ENCODE assay signal across 18 cellular contexts in the genomic region with DNA sequence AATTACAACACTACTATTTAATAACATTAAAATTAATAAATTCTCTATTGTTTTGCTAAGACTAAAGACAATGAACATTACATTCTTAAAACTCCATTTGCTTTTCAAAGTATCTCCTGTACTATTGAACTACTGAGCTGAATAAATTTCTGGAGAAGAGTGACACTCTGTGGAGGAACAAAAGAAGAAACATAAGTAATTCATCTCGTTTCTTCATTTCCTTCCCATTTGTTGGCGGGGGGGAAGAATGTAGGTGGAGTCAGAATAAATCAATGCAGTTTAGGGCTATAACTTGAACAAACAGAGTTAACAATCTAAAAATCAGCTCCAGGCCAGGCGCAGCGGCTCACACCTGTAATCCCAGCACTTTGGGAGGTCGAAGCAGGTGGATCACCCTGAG. TPM values are rescaled to one million over a fixed set of nuclear protein-coding genes. Genes with fewer than 3 reads are reported as not detected.
DNase-seq lines count a peak whose midpoint lies in the region; ATAC-seq, FAIRE-seq and TF ChIP-seq lines count a peak whose summit lies in the region.
"Had no signal": no experiment of that assay in that cellular context is flagged by ENCODE, and none has a peak within 500 bp of the region (broad histone marks: within the 10 kb centered on the region; RNA-seq: fewer than 3 reads in every experiment).

No MANE protein-coding gene starts in this region.

- peaks cover 11% of the 10 kb centered on the region for H3K4me1 Mint-ChIP-seq in chondrocyte (ENCODE audit: low read depth)

- no peaks in the 10 kb centered on the region for H3K36me3 Mint-ChIP-seq in chondrocyte (ENCODE audit: low read depth)
- H3K36me3 Mint-ChIP-seq: stimulated activated naive B cell treated with anti-CD40 and anti-IgM and Interleukin-4, amounts not matched to agents 10 μg/mL and 1 μg/mL and 100 μg/mL, for 72 hours had no signal

- no peak overlapping the region for H3K4me3 ChIP-seq in pancreas
- H3K4me3 ChIP-seq in testis: no peak overlapping the region
- H3K4me3 ChIP-seq: ovary had no signal

- H3K4me1 ChIP-seq in pancreas: peaks cover 14 to 17% (median 17%) of the 10 kb centered on the region in 3 donors
- H3K4me1 ChIP-seq in testis: no peaks in the 10 kb centered on the region

- H3K27ac Mint-ChIP-seq in chondrocyte (ENCODE audit: unreplicated experiment): no peak overlapping the region
- H3K27ac Mint-ChIP-seq: stimulated activated naive B cell treated with anti-CD40 and anti-IgM and Interleukin-4, amounts not matched to agents 10 μg/mL and 1 μg/mL and 100 μg/mL, for 72 hours had no signal

- H3K9me3 Mint-ChIP-seq in chondrocyte (ENCODE audit: low read depth): no peaks in the 10 kb centered on the region
- H3K9me3 Mint-ChIP-seq: stimulated activated naive B cell treated with anti-CD40 and anti-IgM and Interleukin-4, amounts not matched to agents 10 μg/mL and 1 μg/mL and 100 μg/mL, for 72 hours had no signal

- no peak for TF ChIP-seq POLR2A in testis (IDR thresholded peaks at IDR 0.05)

- intact Hi-C loops in pancreas (cut with DNase I): no loop called here
- intact Hi-C loops in testis (cut with DNase I; ENCODE audit: low total_unique reads): no loop called here

- WGBS in pancreas, 2 donors: 22 to 28% methylated on average over 5 of the region's 5 CpGs
- 73 to 76% methylated on average over 5 of the region's 5 CpGs for WGBS in testis, 2 donors

- no peak overlapping the region for H3K27ac ChIP-seq in pancreas
- H3K27ac ChIP-seq in testis: no peak overlapping the region
- H3K27ac ChIP-seq: KMS-11, ovary had no signal

- FAIRE-seq in pancreas (lab: Jason Lieb, UNC): no peak
- FAIRE-seq: GM12892 had no signal

- TF ChIP-seq CTCF in chondrocyte (IDR thresholded peaks at IDR 0.05): peak; percentile 58
- TF ChIP-seq CTCF in pancreas (IDR thresholded peaks at IDR 0.05): no peak
- TF ChIP-seq CTCF in testis (IDR thresholded peaks at IDR 0.05): no peak

- H3K9me3 ChIP-seq in pancreas (no peaks in the 10 kb centered on the region), testis (no peaks in the 10 kb centered on the region)
- H3K9me3 ChIP-seq: ovary had no signal

- peak; percentile 19 for DNase-seq in SKM-1 treated with dmso at 0.1 percent for 144 hours (lab: John Stamatoyannopoulos, UW; ENCODE audit: unreplicated experiment)
- DNase-seq in SKM-1 (lab: John Stamatoyannopoulos, UW; ENCODE audit: unreplicated experiment): no peak
- DNase-seq in OCI-M1 (lab: John Stamatoyannopoulos, UW): peak; percentile 28
- no peak for DNase-seq in chondrocyte (ENCODE audit: low spot score)
- DNase-seq in pancreas: no peak
- no peak for DNase-seq in testis
- DNase-seq: NCI-H187; NCI-H510A treated with DMSO at 0.1 percent for 48 hours; ovary; stimulated activated naive B cell treated with anti-CD40 and anti-IgM and Interleukin-4, amounts not matched to agents 10 μg/mL and 1 μg/mL and 100 μg/mL, for 72 hours; T-helper 1 cell; trophoblast cell had no signal

- no peak overlapping the region for H3K4me3 Mint-ChIP-seq in chondrocyte (ENCODE audit: unreplicated experiment)
- H3K4me3 Mint-ChIP-seq: stimulated activated naive B cell treated with anti-CD40 and anti-IgM and Interleukin-4, amounts not matched to agents 10 μg/mL and 1 μg/mL and 100 μg/mL, for 72 hours had no signal

- H3K36me3 ChIP-seq in pancreas (no peaks in the 10 kb centered on the region), testis (ENCODE audit: low read depth, missing control alignments) (no peaks in the 10 kb centered on the region)
- H3K36me3 ChIP-seq: ovary had no signal

- peak; percentile 31 to 62 (median 48) for ATAC-seq in pancreas
- no peak for ATAC-seq in HG03457 (IDR thresholded peaks at IDR 0.05; ENCODE audit: unreplicated experiment)
- no peak for ATAC-seq in GM18861 (IDR thresholded peaks at IDR 0.05; ENCODE audit: unreplicated experiment)
- ATAC-seq: activated CD4-positive, CD25-positive, alpha-beta regulatory T cell treated with anti-CD3 and anti-CD28 coated beads, Interleukin-2, amount 50 U/mL, for 24 hours; stimulated activated naive B cell treated with anti-CD40 and anti-IgM and Interleukin-4, amounts not matched to agents 10 μg/mL and 1 μg/mL and 100 μg/mL, for 72 hours had no signal

- no peaks in the 10 kb centered on the region for H3K27me3 Mint-ChIP-seq in chondrocyte (ENCODE audit: low read depth)
- H3K27me3 Mint-ChIP-seq: stimulated activated naive B cell treated with anti-CD40 and anti-IgM and Interleukin-4, amounts not matched to agents 10 μg/mL and 1 μg/mL and 100 μg/mL, for 72 hours had no signal

- H3K27me3 ChIP-seq in pancreas (no peaks in the 10 kb centered on the region), testis (no peaks in the 10 kb centered on the region)
- H3K27me3 ChIP-seq: ovary had no signal

RNA-seq across cellular contexts. Expression of gene EFHB, which starts 32.7 kb away (rescaled TPM):
- 0.37 to 1.6 TPM (median 1.0 TPM) in 3 replicates for total RNA-seq in chondrocyte
- total RNA-seq in pancreas: under 1 TPM in 3 of 6 donors, not detected in 3; 0.12 to 0.60 (median 0.28) TPM
- 1 to 10 TPM in 1 of 2 donors, under 1 TPM in 1; 0.09 to 2.3 TPM for polyA plus RNA-seq in pancreas
- 10 to 100 TPM in 1 of 2 donors, 1 to 10 TPM in 1; 9.4 to 22.0 TPM for total RNA-seq in testis
- polyA plus RNA-seq in testis (ENCODE audit: insufficient read depth, low read depth, low replicate concordance): 32.9 TPM
- total RNA-seq: G401 had no signal

RNA-seq across cellular contexts. Expression of gene RAB5A, which starts 45.6 kb away (rescaled TPM):
- total RNA-seq in chondrocyte (70.6 to 81.1 TPM (median 76.0 TPM) in 3 replicates), pancreas (10 to 100 TPM; 18.5 to 30.2 (median 21.6) TPM), testis (10 to 100 TPM; 55.6 to 62.6 TPM)
- polyA plus RNA-seq in pancreas (10 to 100 TPM; 16.0 to 21.8 TPM), testis (ENCODE audit: insufficient read depth, low read depth, low replicate concordance) (43.4 TPM)

Comparison
In these comparisons a context has a peak if more than half of its experiments do, and no peak if none do; other contexts are left out.
1. DNase-seq: peak in SKM-1 treated with dmso at 0.1 percent for 144 hours (single experiment) and OCI-M1 (single experiment); none in SKM-1 (single experiment), chondrocyte (single experiment), pancreas (0 of 6) and testis (single experiment).
2. ATAC-seq: peak in pancreas (4 of 4); none in HG03457 (single experiment) and GM18861 (single experiment).